8 cellular contexts compared by ENCODE assay signal in the genomic region with DNA sequence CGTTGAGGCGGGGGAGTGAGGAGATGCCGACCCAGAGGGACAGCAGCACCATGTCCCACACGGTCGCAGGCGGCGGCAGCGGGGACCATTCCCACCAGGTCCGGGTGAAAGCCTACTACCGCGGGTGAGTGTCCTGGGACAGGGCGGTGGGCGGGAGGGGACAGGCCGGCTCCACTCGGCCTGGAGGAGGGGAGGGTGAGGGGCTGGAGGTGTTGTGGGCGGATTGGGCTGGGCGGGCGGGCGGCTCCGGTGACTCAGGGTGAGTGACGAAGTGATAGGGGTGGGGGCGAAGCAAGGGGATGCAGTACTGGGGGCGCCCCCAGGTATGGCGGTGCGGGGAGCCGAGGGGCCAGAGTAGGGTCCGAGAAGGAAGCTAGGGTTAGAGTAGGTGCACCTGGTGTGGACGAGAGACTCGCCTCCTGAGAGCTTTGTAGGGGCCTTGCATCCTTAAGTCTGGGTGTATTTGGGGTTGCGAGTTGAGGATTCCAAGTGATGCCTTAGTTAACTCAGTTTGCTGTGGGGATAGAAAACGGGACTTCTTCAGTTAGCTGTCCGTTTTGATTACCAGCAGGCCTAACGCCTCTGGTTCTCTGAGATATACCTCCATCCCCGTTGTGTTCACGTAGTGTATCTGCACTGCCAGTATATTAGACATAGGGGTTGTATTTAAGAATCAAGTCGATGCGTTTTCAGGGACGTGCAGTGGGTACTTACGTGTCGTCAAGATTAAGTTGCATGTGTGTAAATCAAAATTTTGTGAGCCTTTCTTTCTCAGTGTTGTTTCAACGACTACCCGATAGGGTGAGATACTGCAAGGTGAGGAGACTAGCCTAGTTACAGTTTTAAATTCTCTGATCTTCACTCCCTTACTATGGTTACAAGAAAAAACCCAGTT. TPM values are rescaled to one million over a fixed set of nuclear protein-coding genes. Genes with fewer than 3 reads are reported as not detected.
DNase-seq lines count a peak whose midpoint lies in the region; TF ChIP-seq lines count a peak whose summit lies in the region.

No MANE protein-coding gene starts in this region.

- H3K4me3 ChIP-seq in epithelial cell of esophagus (ENCODE audit: low read length) (peak overlapping the region; percentile 82), mononuclear cell (ENCODE audit: low read length) (peak overlapping the region; percentile 71)

- DNase-seq in NCI-H1694 treated with DMSO at 0.1 percent for 48 hours (lab: John Stamatoyannopoulos, UW), result peak; percentile 52
- DNase-seq in NCI-H1694 (lab: John Stamatoyannopoulos, UW), result no peak
- DNase-seq in HEK293T (ENCODE audit: extremely low spot score), result peak; percentile 34
- peak; percentile 72 for DNase-seq in NCI-H146 (lab: John Stamatoyannopoulos, UW)
- peak; percentile 42 for DNase-seq in activated CD4-positive, alpha-beta T cell treated with anti-CD3 and anti-CD28 coated beads, Interleukin-2, amount 50 U/mL, for 1 hour
- peak; percentile 50 for DNase-seq in epithelial cell of esophagus (ENCODE audit: low read depth)
- peak; percentile 57 for DNase-seq in stimulated activated CD8-positive, alpha-beta memory T cell treated with anti-CD3 and anti-CD28 coated beads, Interleukin-4, amount 100 ng/mL, for 48 hours

- POLR2A ChIA-PET in HEK293T (lab: Yijun Ruan, JAX), result interaction anchor here (0.7 to 1.4 kb wide), 3 partner anchors 11 to 42 kb away, joined by 3 to 7 read pairs (median 6); partner anchors contain the start of gene PHC3

- H3K27me3 ChIP-seq in mononuclear cell (ENCODE audit: insufficient read depth, low read length), result no peaks in the 10 kb centered on the region

- CTCF ChIA-PET in HEK293T (lab: Yijun Ruan, JAX), result interaction anchor here (0.5 to 0.8 kb wide), 3 partner anchors 34 to 1040 kb away, joined by 3 to 6 read pairs (median 3); no protein-coding TSS in a partner anchor

- H3K9me3 ChIP-seq in mononuclear cell (ENCODE audit: low read depth, low read length), result no peaks in the 10 kb centered on the region

- peaks cover 15% of the 10 kb centered on the region for H3K4me1 ChIP-seq in mononuclear cell (ENCODE audit: insufficient read depth, low read length)

- peak; percentile 34 for TF ChIP-seq CTCF in epithelial cell of esophagus (IDR thresholded peaks at IDR 0.05; ENCODE audit: insufficient read depth, low read depth, low read length, missing control alignments)

TF ChIP-seq in HEK293T, 16 proteins besides CTCF, POLR2A, EP300 and RAD21:
- TF ChIP-seq CTBP1 (IDR thresholded peaks at IDR 0.05; ENCODE audit: borderline replicate concordance), result no peak
- TF ChIP-seq, protein P1, sequence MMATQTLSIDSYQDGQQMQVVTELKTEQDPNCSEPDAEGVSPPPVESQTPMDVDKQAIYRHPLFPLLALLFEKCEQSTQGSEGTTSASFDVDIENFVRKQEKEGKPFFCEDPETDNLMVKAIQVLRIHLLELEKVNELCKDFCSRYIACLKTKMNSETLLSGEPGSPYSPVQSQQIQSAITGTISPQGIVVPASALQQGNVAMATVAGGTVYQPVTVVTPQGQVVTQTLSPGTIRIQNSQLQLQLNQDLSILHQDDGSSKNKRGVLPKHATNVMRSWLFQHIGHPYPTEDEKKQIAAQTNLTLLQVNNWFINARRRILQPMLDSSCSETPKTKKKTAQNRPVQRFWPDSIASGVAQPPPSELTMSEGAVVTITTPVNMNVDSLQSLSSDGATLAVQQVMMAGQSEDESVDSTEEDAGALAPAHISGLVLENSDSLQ (IDR thresholded peaks at IDR 0.05), result peak; percentile 51

RNA-seq across cellular contexts. Expression of gene PRKCI, which starts 0.7 kb away (rescaled TPM):
- 20.0 TPM for total RNA-seq in mononuclear cell

RNA-seq across cellular contexts. Expression of gene PHC3, which starts 41.4 kb away (rescaled TPM):
- 152 TPM for total RNA-seq in mononuclear cell
